ENCODE assay signal across 8 cellular contexts in genomic region chrX:144185197-144185596, GRCh38.
DNase-seq lines count a peak whose midpoint lies in the region; ATAC-seq, FAIRE-seq and TF ChIP-seq lines count a peak whose summit lies in the region.
"Not testable (repeated sequence)": the region's sequence is repeated elsewhere in the genome, so short reads cannot be mapped to it uniquely, and the experiment has no call there.

No MANE protein-coding gene starts in this region.

- H3K27me3 Mint-ChIP-seq in activated T-cell treated with anti-CD3 and anti-CD28 coated beads, Interleukin-2, amount 50 U/mL, for 4 hours (ENCODE audit: low read depth); stimulated activated naive CD8-positive, alpha-beta T cell treated with anti-CD3 and anti-CD28 coated beads, Interleukin-15, amount 100 ng/mL, for 72 hours: not testable (repeated sequence)

- peak; percentile 84 for ATAC-seq in GM18858 (IDR thresholded peaks at IDR 0.05; ENCODE audit: unreplicated experiment)
- ATAC-seq in GM19463 (IDR thresholded peaks at IDR 0.05; ENCODE audit: unreplicated experiment) = peak; percentile 88
- peak; percentile 63 for ATAC-seq in HG02759 (IDR thresholded peaks at IDR 0.05; ENCODE audit: unreplicated experiment)
- peak; percentile 76 for ATAC-seq in HG03378 (IDR thresholded peaks at IDR 0.05; ENCODE audit: unreplicated experiment)
- ATAC-seq in activated T-cell treated with anti-CD3 and anti-CD28 coated beads, Interleukin-2, amount 50 U/mL, for 4 hours = peak; percentile 71 to 91
- peak; percentile 85 for ATAC-seq in foreskin keratinocyte
- peak; percentile 81 for ATAC-seq in stimulated activated naive CD8-positive, alpha-beta T cell treated with anti-CD3 and anti-CD28 coated beads, Interleukin-15, amount 100 ng/mL, for 72 hours

- H3K4me1 ChIP-seq in foreskin keratinocyte = not testable (repeated sequence)

- H3K4me3 Mint-ChIP-seq in activated T-cell treated with anti-CD3 and anti-CD28 coated beads, Interleukin-2, amount 50 U/mL, for 4 hours; stimulated activated naive CD8-positive, alpha-beta T cell treated with anti-CD3 and anti-CD28 coated beads, Interleukin-15, amount 100 ng/mL, for 72 hours: not testable (repeated sequence)

- FAIRE-seq in RCC 7860 (lab: Jason Lieb, UNC) = peak; percentile 98

- DNase-seq in RCC 7860 (ENCODE audit: low spot score); activated T-cell treated with anti-CD3 and anti-CD28 coated beads, Interleukin-2, amount 50 U/mL, for 4 hours; foreskin keratinocyte; stimulated activated naive CD8-positive, alpha-beta T cell treated with anti-CD3 and anti-CD28 coated beads, Interleukin-15, amount 100 ng/mL, for 72 hours: not testable (repeated sequence)

- not testable (repeated sequence) for H3K36me3 Mint-ChIP-seq in activated T-cell treated with anti-CD3 and anti-CD28 coated beads, Interleukin-2, amount 50 U/mL, for 4 hours (ENCODE audit: insufficient read depth)

- not testable (repeated sequence) for H3K9me3 Mint-ChIP-seq in activated T-cell treated with anti-CD3 and anti-CD28 coated beads, Interleukin-2, amount 50 U/mL, for 4 hours; stimulated activated naive CD8-positive, alpha-beta T cell treated with anti-CD3 and anti-CD28 coated beads, Interleukin-15, amount 100 ng/mL, for 72 hours

- H3K27ac ChIP-seq in foreskin keratinocyte = not testable (repeated sequence)

- not testable (repeated sequence) for H3K27ac Mint-ChIP-seq in stimulated activated naive CD8-positive, alpha-beta T cell treated with anti-CD3 and anti-CD28 coated beads, Interleukin-15, amount 100 ng/mL, for 72 hours

- not testable (repeated sequence) for TF ChIP-seq CTCF in foreskin keratinocyte (conservative IDR thresholded peaks at IDR 0.05)

- not testable (repeated sequence) for H3K4me1 Mint-ChIP-seq in activated T-cell treated with anti-CD3 and anti-CD28 coated beads, Interleukin-2, amount 50 U/mL, for 4 hours (ENCODE audit: low read depth); stimulated activated naive CD8-positive, alpha-beta T cell treated with anti-CD3 and anti-CD28 coated beads, Interleukin-15, amount 100 ng/mL, for 72 hours

- not testable (repeated sequence) for H3K27me3 ChIP-seq in foreskin keratinocyte
